Comparison of ENCODE assay signal across 28 cellular contexts in the genomic region with DNA sequence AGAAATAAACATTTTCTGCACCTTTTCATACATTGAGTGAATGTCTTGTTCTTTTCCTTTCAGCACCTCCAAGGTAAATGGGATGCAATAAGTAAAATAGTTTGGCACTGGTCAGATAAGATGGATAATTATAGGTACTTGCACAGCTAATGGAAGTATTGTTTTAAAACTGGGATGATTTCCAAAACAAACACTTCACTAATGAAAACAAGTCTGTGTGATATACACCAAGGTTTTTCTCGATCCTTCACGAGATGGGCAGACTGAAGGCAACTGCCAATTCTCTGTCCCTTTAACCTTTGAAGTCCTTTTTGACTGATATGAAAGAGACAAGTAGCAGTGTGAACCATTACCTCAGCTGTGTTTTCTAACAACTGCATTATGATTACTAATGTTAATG.
"Had no signal": no experiment of that assay in that cellular context is flagged by ENCODE, and none has a peak within 500 bp of the region (broad histone marks: within the 10 kb centered on the region; RNA-seq: fewer than 3 reads in every experiment).

No MANE protein-coding gene starts in this region.

- H3K4me1 ChIP-seq: ascending aorta, left lung, right lobe of liver, upper lobe of left lung, vagina had no signal

- H3K4me3 ChIP-seq: ascending aorta, esophagus muscularis mucosa, heart right ventricle, left lung, lung, right lobe of liver, skin epidermis, stomach, thyroid gland, upper lobe of left lung, vagina had no signal

- H3K27ac Mint-ChIP-seq: activated CD4-positive, alpha-beta memory T cell treated with anti-CD3 and anti-CD28 coated beads for 36 hours; activated CD4-positive, alpha-beta T cell treated with anti-CD3 and anti-CD28 coated beads, Interleukin-2, amount 10 ng/mL, durations not matched to agents 24 days and 14 days; activated naive CD4-positive, alpha-beta T cell treated with anti-CD3 and anti-CD28 coated beads, Interleukin-2, amount 10 ng/mL, durations not matched to agents 7 days and 5 days; activated naive CD8-positive, alpha-beta T cell treated with anti-CD3 and anti-CD28 coated beads, Interleukin-2, amount 10 ng/mL, durations not matched to agents 7 days and 5 days; activated T-cell treated with anti-CD3 and anti-CD28 coated beads, Interleukin-2, amount 50 U/mL, for 24 hours; endodermal cell; naive B cell; nephron progenitor cell; stimulated activated naive B cell treated with anti-CD40 and anti-IgM and Interleukin-4, amounts not matched to agents 10 μg/mL and 1 μg/mL and 100 μg/mL, for 72 hours had no signal

- H3K4me1 Mint-ChIP-seq: activated CD4-positive, alpha-beta T cell treated with anti-CD3 and anti-CD28 coated beads, Interleukin-2, amount 10 ng/mL, durations not matched to agents 24 days and 14 days; activated naive CD4-positive, alpha-beta T cell treated with anti-CD3 and anti-CD28 coated beads, Interleukin-2, amount 10 ng/mL, durations not matched to agents 7 days and 5 days; activated naive CD8-positive, alpha-beta T cell treated with anti-CD3 and anti-CD28 coated beads, Interleukin-2, amount 10 ng/mL, durations not matched to agents 7 days and 5 days; endodermal cell; naive B cell; stimulated activated naive B cell treated with anti-CD40 and anti-IgM and Interleukin-4, amounts not matched to agents 10 μg/mL and 1 μg/mL and 100 μg/mL, for 72 hours had no signal

- DNase-seq: activated CD4-positive, alpha-beta memory T cell treated with anti-CD3 and anti-CD28 coated beads for 36 hours; activated CD4-positive, alpha-beta T cell treated with anti-CD3 and anti-CD28 coated beads, Interleukin-2, amount 10 ng/mL, durations not matched to agents 24 days and 14 days; activated CD4-positive, CD25-positive, alpha-beta regulatory T cell treated with anti-CD3 and anti-CD28 coated beads, Interleukin-2, amount 50 U/mL, for 72 hours; activated CD8-positive, alpha-beta memory T cell treated with anti-CD3 and anti-CD28 coated beads, Interleukin-2, amount 50 U/mL, for 4 hours; activated gamma-delta T cell; activated naive CD4-positive, alpha-beta T cell treated with anti-CD3 and anti-CD28 coated beads, Interleukin-2, amount 10 ng/mL, durations not matched to agents 7 days and 5 days; activated naive CD8-positive, alpha-beta T cell treated with anti-CD3 and anti-CD28 coated beads, Interleukin-2, amount 10 ng/mL, durations not matched to agents 7 days and 5 days; activated T-cell treated with anti-CD3 and anti-CD28 coated beads, Interleukin-2, amount 50 U/mL, for 24 hours; brain microvascular endothelial cell; endodermal cell; foreskin keratinocyte; heart right ventricle; left lung; naive B cell; nephron progenitor cell; right lobe of liver; stimulated activated CD4-positive, alpha-beta T cell treated with anti-CD3 and anti-CD28 coated beads, Interleukin-1b, Interleukin-23, amount 100 ng/mL, for 48 hours; stimulated activated naive B cell treated with anti-CD40 and anti-IgM and Interleukin-4, amounts not matched to agents 10 μg/mL and 1 μg/mL and 100 μg/mL, for 72 hours; stomach; T-helper 2 cell; thyroid gland; upper lobe of left lung had no signal

- H3K36me3 Mint-ChIP-seq: activated CD4-positive, alpha-beta memory T cell treated with anti-CD3 and anti-CD28 coated beads for 36 hours; activated naive CD4-positive, alpha-beta T cell treated with anti-CD3 and anti-CD28 coated beads, Interleukin-2, amount 10 ng/mL, durations not matched to agents 7 days and 5 days; activated naive CD8-positive, alpha-beta T cell treated with anti-CD3 and anti-CD28 coated beads, Interleukin-2, amount 10 ng/mL, durations not matched to agents 7 days and 5 days; naive B cell; stimulated activated naive B cell treated with anti-CD40 and anti-IgM and Interleukin-4, amounts not matched to agents 10 μg/mL and 1 μg/mL and 100 μg/mL, for 72 hours had no signal

- H3K9me3 ChIP-seq: ascending aorta, esophagus muscularis mucosa, heart right ventricle, left lung, neutrophil, right lobe of liver, stomach, thyroid gland, upper lobe of left lung, vagina had no signal

- H3K27me3 Mint-ChIP-seq: activated CD4-positive, alpha-beta memory T cell treated with anti-CD3 and anti-CD28 coated beads for 36 hours; activated CD4-positive, alpha-beta T cell treated with anti-CD3 and anti-CD28 coated beads, Interleukin-2, amount 10 ng/mL, durations not matched to agents 24 days and 14 days; activated naive CD4-positive, alpha-beta T cell treated with anti-CD3 and anti-CD28 coated beads, Interleukin-2, amount 10 ng/mL, durations not matched to agents 7 days and 5 days; activated naive CD8-positive, alpha-beta T cell treated with anti-CD3 and anti-CD28 coated beads, Interleukin-2, amount 10 ng/mL, durations not matched to agents 7 days and 5 days; activated T-cell treated with anti-CD3 and anti-CD28 coated beads, Interleukin-2, amount 50 U/mL, for 24 hours; naive B cell; stimulated activated naive B cell treated with anti-CD40 and anti-IgM and Interleukin-4, amounts not matched to agents 10 μg/mL and 1 μg/mL and 100 μg/mL, for 72 hours had no signal

- H3K36me3 ChIP-seq: ascending aorta, brain microvascular endothelial cell, esophagus muscularis mucosa, heart right ventricle, left lung, neutrophil, right lobe of liver, stomach, thyroid gland, upper lobe of left lung, vagina had no signal

- H3K27ac ChIP-seq: ascending aorta, brain microvascular endothelial cell, esophagus muscularis mucosa, foreskin keratinocyte, heart right ventricle, left lung, neutrophil, right lobe of liver, skin epidermis, stomach, thyroid gland, upper lobe of left lung, vagina had no signal

- H3K4me3 Mint-ChIP-seq: activated CD4-positive, alpha-beta memory T cell treated with anti-CD3 and anti-CD28 coated beads for 36 hours; activated CD4-positive, alpha-beta T cell treated with anti-CD3 and anti-CD28 coated beads, Interleukin-2, amount 10 ng/mL, durations not matched to agents 24 days and 14 days; activated naive CD4-positive, alpha-beta T cell treated with anti-CD3 and anti-CD28 coated beads, Interleukin-2, amount 10 ng/mL, durations not matched to agents 7 days and 5 days; activated naive CD8-positive, alpha-beta T cell treated with anti-CD3 and anti-CD28 coated beads, Interleukin-2, amount 10 ng/mL, durations not matched to agents 7 days and 5 days; activated T-cell treated with anti-CD3 and anti-CD28 coated beads, Interleukin-2, amount 50 U/mL, for 24 hours; endodermal cell; naive B cell; nephron progenitor cell; stimulated activated naive B cell treated with anti-CD40 and anti-IgM and Interleukin-4, amounts not matched to agents 10 μg/mL and 1 μg/mL and 100 μg/mL, for 72 hours had no signal

- H3K27me3 ChIP-seq: ascending aorta, brain microvascular endothelial cell, esophagus muscularis mucosa, foreskin keratinocyte, heart right ventricle, left lung, neutrophil, right lobe of liver, stomach, thyroid gland, upper lobe of left lung, vagina had no signal

- H3K9me3 Mint-ChIP-seq: activated CD4-positive, alpha-beta memory T cell treated with anti-CD3 and anti-CD28 coated beads for 36 hours; activated CD4-positive, alpha-beta T cell treated with anti-CD3 and anti-CD28 coated beads, Interleukin-2, amount 10 ng/mL, durations not matched to agents 24 days and 14 days; activated naive CD4-positive, alpha-beta T cell treated with anti-CD3 and anti-CD28 coated beads, Interleukin-2, amount 10 ng/mL, durations not matched to agents 7 days and 5 days; activated naive CD8-positive, alpha-beta T cell treated with anti-CD3 and anti-CD28 coated beads, Interleukin-2, amount 10 ng/mL, durations not matched to agents 7 days and 5 days; endodermal cell; nephron progenitor cell had no signal

- ATAC-seq: foreskin keratinocyte; heart right ventricle; left lung; right lobe of liver; stimulated activated naive B cell treated with anti-CD40 and anti-IgM and Interleukin-4, amounts not matched to agents 10 μg/mL and 1 μg/mL and 100 μg/mL, for 72 hours had no signal
